ENCODE assay signal across 7 cellular contexts in the genomic region with DNA sequence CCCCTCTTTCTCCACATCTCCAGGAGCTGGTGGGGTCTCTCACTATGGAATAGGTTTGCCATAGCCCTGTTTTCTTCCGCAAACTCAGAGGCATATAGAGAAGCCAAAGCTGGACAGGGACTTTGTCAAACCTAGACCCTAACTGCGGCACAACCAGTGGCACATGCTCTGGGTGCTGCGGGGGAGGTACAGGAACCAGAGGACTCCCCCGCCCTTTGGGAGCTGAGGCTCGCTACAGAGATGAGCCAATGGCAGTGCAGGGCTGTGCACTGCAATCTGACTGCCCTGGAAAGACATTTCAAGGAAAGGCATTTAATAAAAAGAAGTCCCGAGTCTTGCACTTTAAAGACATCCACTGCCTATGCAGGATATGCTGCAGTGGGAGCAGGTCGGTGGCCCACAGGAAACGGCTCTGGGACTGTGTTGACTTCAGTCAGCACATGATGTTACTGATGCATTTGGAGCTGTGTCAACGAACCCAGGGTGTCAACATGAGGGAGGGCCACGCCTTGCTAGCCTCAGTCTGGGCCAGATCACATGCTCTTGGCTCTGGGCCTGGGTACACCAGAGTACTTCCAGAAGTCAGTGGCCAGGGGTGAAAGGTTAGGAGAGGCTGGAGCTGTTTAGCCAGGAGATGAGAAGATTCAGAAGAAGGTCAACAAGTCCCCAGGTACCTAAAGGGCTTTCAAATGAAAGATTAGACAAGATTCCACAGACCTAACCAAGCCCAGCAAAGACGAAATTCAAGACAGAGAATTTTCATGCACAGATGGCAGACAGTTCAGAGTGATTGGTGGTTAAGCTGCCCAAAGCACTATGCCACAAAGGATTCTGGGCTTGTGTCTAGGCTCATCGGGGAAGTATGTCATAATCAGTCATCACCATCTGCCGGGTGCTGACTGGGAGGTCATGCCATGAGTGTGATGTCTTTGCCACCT. TPM values are rescaled to one million over a fixed set of nuclear protein-coding genes. Genes with fewer than 3 reads are reported as not detected.
DNase-seq lines count a peak whose midpoint lies in the region; ATAC-seq and TF ChIP-seq lines count a peak whose summit lies in the region.

No MANE protein-coding gene starts in this region.

- peaks cover 7% of the 10 kb centered on the region; the same call in 1 of the 2 replicates for H3K36me3 Mint-ChIP-seq in HFFc6 (ENCODE audit: low read depth)

- H3K4me1 ChIP-seq in Peyer's patch = peaks cover 0 to 47% (median 20%) of the 10 kb centered on the region in 4 donors

- no peak for TF ChIP-seq CTCF in HFFc6 (IDR thresholded peaks at IDR 0.05)
- TF ChIP-seq CTCF in Peyer's patch (IDR thresholded peaks at IDR 0.05) = no peak
- TF ChIP-seq CTCF in dorsolateral prefrontal cortex (IDR thresholded peaks at IDR 0.05 in 54 of 56, conservative IDR thresholded peaks at IDR 0.05 in 2 of 56; ENCODE audit: low read depth in 1 of 56, partially characterized antibody in 56 of 56) = peak in 4 of 56 donors; percentile 15 to 31 (median 22)

- peak in 1 of 2 donors; percentile 31 for TF ChIP-seq POLR2A in Peyer's patch (IDR thresholded peaks at IDR 0.05)

- no peak overlapping the region for H3K4me3 Mint-ChIP-seq in HFFc6

- peak overlapping the region; percentile 43 for H3K27ac Mint-ChIP-seq in HFFc6

- intact Hi-C loops in dorsolateral prefrontal cortex (cut with DNase I) = no loop called here

- peak; percentile 50 for DNase-seq in HFFc6
- DNase-seq in Peyer's patch = peak; percentile 73 to 96 (median 85)
- DNase-seq in dorsolateral prefrontal cortex = peak; percentile 61 to 91 (median 84)
- peak; percentile 83 for DNase-seq in midbrain (lab: John Stamatoyannopoulos, UW)
- DNase-seq in stimulated activated CD4-positive, alpha-beta T cell treated with anti-CD3 and anti-CD28 coated beads, Interleukin-12 subunit alpha, Interleukin-12 subunit beta, amount 100 ng/mL, for 4 hours = no peak

- peaks cover 37% of the 10 kb centered on the region for H3K4me1 Mint-ChIP-seq in HFFc6 (ENCODE audit: low read depth)

- no peaks in the 10 kb centered on the region for H3K9me3 ChIP-seq in Peyer's patch

- H3K4me3 ChIP-seq in Peyer's patch (no peak overlapping the region), dorsolateral prefrontal cortex (peak overlapping the region in 4 of 59 donors; percentile 1 to 24 (median 6))

- no peaks in the 10 kb centered on the region; the same call in 1 of the 2 replicates for H3K27me3 Mint-ChIP-seq in HFFc6 (ENCODE audit: insufficient read depth)

- H3K27me3 ChIP-seq in Peyer's patch = no peaks in the 10 kb centered on the region
- H3K27me3 ChIP-seq in dorsolateral prefrontal cortex = no peaks in the 10 kb centered on the region

- no peaks in the 10 kb centered on the region for H3K9me3 Mint-ChIP-seq in HFFc6

- ATAC-seq in HG02840 (IDR thresholded peaks at IDR 0.05; ENCODE audit: low FRiP score, unreplicated experiment) (no peak), GM18519 (IDR thresholded peaks at IDR 0.05; ENCODE audit: low FRiP score, unreplicated experiment) (no peak)

- H3K27ac ChIP-seq in Peyer's patch (peak overlapping the region; percentile 54 to 84 (median 73)), dorsolateral prefrontal cortex (peak overlapping the region; percentile 45 to 98 (median 88))

- peaks cover 0 to 35% (median 0%) of the 10 kb centered on the region in 3 donors for H3K36me3 ChIP-seq in Peyer's patch

RNA-seq across cellular contexts. Expression of a gene that starts 8.2 kb away (rescaled TPM):
- total RNA-seq in HFFc6 (2021; fragmentation: NEBNext Ultra II Directional; extraction: Animal tissue kit (Norgen Biotek cat#: 25700)) = 10 to 100 TPM; 34.1 to 44.5 (median 38.7) TPM
- 10 to 100 TPM; 13.2 to 49.1 (median 38.1) TPM for total RNA-seq in Peyer's patch
- 10 to 100 TPM; 21.6 to 37.7 (median 26.8) TPM for total RNA-seq in dorsolateral prefrontal cortex

RNA-seq across cellular contexts. Expression of a gene that starts 13.5 kb away (rescaled TPM):
- 10 to 100 TPM in 5 of 6 experiments, 1 to 10 TPM in 1; 8.7 to 20.4 (median 17.5) TPM for total RNA-seq in HFFc6 (2021; fragmentation: NEBNext Ultra II Directional; extraction: Animal tissue kit (Norgen Biotek cat#: 25700))
- 1 to 10 TPM in 2 of 4 donors, not detected in 2; 1.6 to 2.1 TPM for total RNA-seq in Peyer's patch
- total RNA-seq in dorsolateral prefrontal cortex = 1 to 10 TPM in 2 of 120 experiments, under 1 TPM in 16, not detected in 102; 0.29 to 1.2 (median 0.48) TPM
